8 cellular contexts compared by ENCODE assay signal in genomic region chr11:76444065-76444383, GRCh38. TPM values are rescaled to one million over a fixed set of nuclear protein-coding genes. Genes with fewer than 3 reads are reported as not detected.
DNase-seq lines count a peak whose midpoint lies in the region; ATAC-seq, FAIRE-seq and TF ChIP-seq lines count a peak whose summit lies in the region.

No MANE protein-coding gene starts in this region.

- H3K36me3 Mint-ChIP-seq in activated CD8-positive, alpha-beta memory T cell treated with anti-CD3 and anti-CD28 coated beads, Interleukin-2, amount 10 ng/mL, durations not matched to agents 7 days and 5 days: peaks cover 24% of the 10 kb centered on the region

- peak overlapping the region; percentile 74 for H3K4me2 ChIP-seq in HepG2 (ENCODE audit: low read depth, low read length)

- H3K9me3 Mint-ChIP-seq in activated CD8-positive, alpha-beta memory T cell treated with anti-CD3 and anti-CD28 coated beads, Interleukin-2, amount 10 ng/mL, durations not matched to agents 7 days and 5 days (ENCODE audit: low read depth): no peaks in the 10 kb centered on the region

- in situ Hi-C loops in HepG2 (cut with HindIII; ENCODE audit: extremely low pct_ligation_motif_present, low pct_unique_long_range_greater_than_20kb): no loop called here

- H3K27me3 ChIP-seq in adrenal gland (no peaks in the 10 kb centered on the region), HepG2 (ENCODE audit: control insufficient read depth in 1 of 2, insufficient read depth in 2 of 2, low read length in 2 of 2) (no peaks in the 10 kb centered on the region; a peak in 1 of 5 replicates), thymus (ENCODE audit: control insufficient read depth, insufficient read depth) (no peaks in the 10 kb centered on the region)

- no peak for TF ChIP-seq CTCF in adrenal gland (IDR thresholded peaks at IDR 0.05)
- TF ChIP-seq CTCF in HepG2 (CRISPR knock-in tag; IDR thresholded peaks at IDR 0.05): no peak

- H3K27ac Mint-ChIP-seq in activated CD8-positive, alpha-beta memory T cell treated with anti-CD3 and anti-CD28 coated beads, Interleukin-2, amount 10 ng/mL, durations not matched to agents 7 days and 5 days: peak overlapping the region; percentile 89

- WGBS in adrenal gland, 4 donors: 0 to 2% (median 0%) methylated on average over 10 of the region's 10 CpGs
- WGBS in HepG2 (ENCODE audit: low lambda C conversion rate): 0% methylated on average over 10 of the region's 10 CpGs
- WGBS in thymus: under 1% methylated on average over 10 of the region's 10 CpGs

- CTCF ChIA-PET in activated CD8-positive, alpha-beta memory T cell treated with anti-CD3 and anti-CD28 coated beads, Interleukin-2, amount 10 ng/mL, durations not matched to agents 7 days and 5 days (lab: Charles Lee): interaction anchor here (3.0 kb wide), 1 partner anchor 237 kb away, joined by 8 read pairs; no protein-coding TSS in a partner anchor
- CTCF ChIA-PET in HepG2 (lab: Yijun Ruan, JAX; ENCODE audit: low intra/inter-chr PET ratio, low total read pairs): no interaction called here

- no peak for FAIRE-seq in HepG2 (lab: Jason Lieb, UNC)

- peak overlapping the region; percentile 85 to 97 (median 91) for H3K27ac ChIP-seq in adrenal gland
- H3K27ac ChIP-seq in HepG2 (ENCODE audit: extremely low read length, insufficient read depth, low read length): peak overlapping the region; percentile 92
- peak overlapping the region; percentile 87 for H3K27ac ChIP-seq in thymus (ENCODE audit: low read depth)

- TSS peak; percentile 87 for BruUV-seq in HepG2 (replicated peaks; lab: Mats Ljungman, UMichigan)

- TF ChIP-seq POLR2A in adrenal gland (IDR thresholded peaks at IDR 0.05) (no peak), HepG2 (IDR thresholded peaks at IDR 0.05; ENCODE audit: insufficient read depth in 1 of 2, low read depth in 2 of 2, low read length in 2 of 2) (no peak)

- H3K27me3 Mint-ChIP-seq in activated CD8-positive, alpha-beta memory T cell treated with anti-CD3 and anti-CD28 coated beads, Interleukin-2, amount 10 ng/mL, durations not matched to agents 7 days and 5 days: no peaks in the 10 kb centered on the region

- H3K36me3 ChIP-seq in adrenal gland (replicated peaks in 1 of 2) (peaks cover 0 to 8% of the 10 kb centered on the region in 2 donors), HepG2 (replicated peaks in 1 of 2; ENCODE audit: control insufficient read depth in 1 of 2, insufficient read depth in 2 of 2, low read length in 2 of 2) (peaks cover 2 to 6% of the 10 kb centered on the region in 2 experiments; a peak in 2 of 5 replicates), thymus (ENCODE audit: control insufficient read depth, insufficient read depth) (no peaks in the 10 kb centered on the region)

- peak overlapping the region; percentile 50 to 97 (median 78) for H3K4me3 ChIP-seq in adrenal gland
- peak overlapping the region; percentile 78 to 93 (median 92) for H3K4me3 ChIP-seq in HepG2 (replicated peaks in 1 of 3; ENCODE audit: insufficient read depth in 1 of 3, low read depth in 2 of 3, low read length in 3 of 3)
- H3K4me3 ChIP-seq in thymus (ENCODE audit: low read length): peak overlapping the region; percentile 93

- no peak for TF ChIP-seq RAD21 in HepG2 (CRISPR knock-in tag; IDR thresholded peaks at IDR 0.05)

- POLR2A ChIA-PET in HepG2 (lab: Yijun Ruan, JAX): interaction anchor here (1.0 kb wide), 1 partner anchor 52 kb away, joined by 4 read pairs; no protein-coding TSS in a partner anchor

- no peak for DNase-seq in activated CD8-positive, alpha-beta memory T cell treated with anti-CD3 and anti-CD28 coated beads, Interleukin-2, amount 10 ng/mL, durations not matched to agents 7 days and 5 days
- DNase-seq in activated CD8-positive, alpha-beta memory T cell treated with anti-CD3 and anti-CD28 coated beads for 24 hours: no peak
- no peak for DNase-seq in adrenal gland
- DNase-seq in HepG2 (ENCODE audit: low spot score): no peak
- no peak for DNase-seq in NCI-H226
- no peak for DNase-seq in pons (ENCODE audit: low spot score)
- no peak for DNase-seq in ureter (ENCODE audit: low spot score)

- peaks cover 52% of the 10 kb centered on the region for H3K79me2 ChIP-seq in HepG2 (ENCODE audit: insufficient read depth, low read length)

- H3K9ac ChIP-seq in HepG2 (ENCODE audit: insufficient read depth, low read depth, low read length): peak overlapping the region; percentile 97

- H4K20me1 ChIP-seq in HepG2 (ENCODE audit: insufficient read depth, low read length): peaks cover 11% of the 10 kb centered on the region; the same call in 1 of the 2 replicates

- intact Hi-C loops in adrenal gland (cut with DNase I) (loop anchor here in 1 of 2 donors (10.0 kb wide), 1 partner anchor 229 kb away; no protein-coding TSS in a partner anchor), HepG2 (cut with micrococcal nuclease; ENCODE audit: unreplicated experiment) (loop anchor here (2.0 kb wide), 1 partner anchor 63 kb away; the partner anchor contains the start of genes GVQW3 and THAP12)

- TF ChIP-seq EP300 in HepG2 (IDR thresholded peaks at IDR 0.05; ENCODE audit: low read depth in 2 of 2, low read length in 2 of 2) (no peak), HepG2 (CRISPR knock-in tag; IDR thresholded peaks at IDR 0.05; ENCODE audit: borderline replicate concordance) (no peak)

- H3K4me1 ChIP-seq in adrenal gland (replicated peaks in 1 of 2): peaks cover 11 to 21% of the 10 kb centered on the region in 2 donors
- H3K4me1 ChIP-seq in HepG2 (ENCODE audit: insufficient read depth, low read length): peaks cover 23% of the 10 kb centered on the region
- H3K4me1 ChIP-seq in thymus (ENCODE audit: control insufficient read depth, insufficient read depth, low read length): peaks cover 12% of the 10 kb centered on the region

- peak overlapping the region; percentile 85 for H3K4me3 Mint-ChIP-seq in activated CD8-positive, alpha-beta memory T cell treated with anti-CD3 and anti-CD28 coated beads, Interleukin-2, amount 10 ng/mL, durations not matched to agents 7 days and 5 days

- H2AFZ ChIP-seq in HepG2 (ENCODE audit: low read length): peak overlapping the region; percentile 85

- ATAC-seq in activated CD8-positive, alpha-beta memory T cell treated with anti-CD3 and anti-CD28 coated beads, Interleukin-2, amount 10 ng/mL, durations not matched to agents 7 days and 5 days: no peak
- no peak for ATAC-seq in HepG2

- H3K9me3 ChIP-seq in adrenal gland (replicated peaks in 1 of 3) (no peaks in the 10 kb centered on the region), HepG2 (ENCODE audit: low read length) (no peaks in the 10 kb centered on the region), thymus (ENCODE audit: control insufficient read depth) (no peaks in the 10 kb centered on the region)

- peaks cover 29% of the 10 kb centered on the region for H3K4me1 Mint-ChIP-seq in activated CD8-positive, alpha-beta memory T cell treated with anti-CD3 and anti-CD28 coated beads, Interleukin-2, amount 10 ng/mL, durations not matched to agents 7 days and 5 days

TF ChIP-seq in HepG2, 621 proteins besides CTCF, POLR2A, EP300 and RAD21 (continues in another document):
- TF ChIP-seq ZNF570 (CRISPR knock-in tag; IDR thresholded peaks at IDR 0.05; ENCODE audit: borderline replicate concordance): 0 out of 2 replicates have a peak, but pooled peaks have one; percentile 28
- TF ChIP-seq ZNF775 (CRISPR knock-in tag; IDR thresholded peaks at IDR 0.05; ENCODE audit: borderline replicate concordance): 0 out of 2 replicates have a peak, but pooled peaks have one; percentile 5
- no peak for TF ChIP-seq ELK4 (CRISPR knock-in tag; IDR thresholded peaks at IDR 0.05; ENCODE audit: borderline replicate concordance)
- peak; percentile 76; the same call in 1 of the 2 replicates for TF ChIP-seq CHD2 (IDR thresholded peaks at IDR 0.05; ENCODE audit: low read depth, low read length)
- 0 out of 2 replicates have a peak, but pooled peaks have one; percentile 58 for TF ChIP-seq ZNF589 (CRISPR knock-in tag; conservative IDR thresholded peaks at IDR 0.05)
- no peak for TF ChIP-seq AKAP8 (CRISPR knock-in tag; IDR thresholded peaks at IDR 0.05)

RNA-seq across cellular contexts. Expression of gene EMSY, which starts 0.8 kb away (rescaled TPM):
- 10 to 100 TPM; 34.9 to 42.0 TPM for total RNA-seq in activated CD8-positive, alpha-beta memory T cell treated with anti-CD3 and anti-CD28 coated beads, Interleukin-2, amount 10 ng/mL, durations not matched to agents 7 days and 5 days
- 10 to 100 TPM; 13.3 to 48.0 (median 17.4) TPM for total RNA-seq in adrenal gland
- polyA plus RNA-seq in adrenal gland: 10 to 100 TPM in 1 of 3 donors, 1 to 10 TPM in 2; 7.0 to 16.7 (median 7.2) TPM
- 10.6 and 11.6 TPM in 2 replicates for total RNA-seq in HepG2 (2016; rRNA removed; fragmentation: Illumina TruSeq; extraction: Trizol)
- total RNA-seq in HepG2 (2016; cell fraction: cytosol; rRNA removed; fragmentation: Illumina TruSeq; extraction: Trizol; ENCODE audit: low read depth): 10.9 and 11.4 TPM in 2 replicates
- 9.9 and 11.7 TPM in 2 replicates for total RNA-seq in HepG2 (2016; cell fraction: insoluble cytoplasmic fraction; rRNA removed; fragmentation: Illumina TruSeq; extraction: Trizol)
- total RNA-seq in HepG2 (2016; cell fraction: membrane; rRNA removed; fragmentation: Illumina TruSeq; extraction: Trizol): 6.4 and 6.7 TPM in 2 replicates
- total RNA-seq in HepG2 (2016; cell fraction: nucleus; rRNA removed; fragmentation: Illumina TruSeq; extraction: Trizol): 30.0 and 30.3 TPM in 2 replicates
- polyA plus RNA-seq in HepG2 (2011; rRNA removed): 16.6 and 18.5 TPM in 2 replicates
- polyA plus RNA-seq in HepG2 (2011; cell fraction: cytosol; rRNA removed): 8.0 and 8.3 TPM in 2 replicates
- polyA plus RNA-seq in HepG2 (2011; cell fraction: nucleus; rRNA removed): 22.2 and 33.5 TPM in 2 replicates
- 8.1 and 12.0 TPM in 2 replicates for polyA plus RNA-seq in HepG2 (2012)
- polyA plus RNA-seq in HepG2 (2016; cell fraction: cytosol; fragmentation: Illumina TruSeq; extraction: Trizol; ENCODE audit: low read depth): 0.51 and 0.80 TPM in 2 replicates
- polyA plus RNA-seq in HepG2 (2016; cell fraction: insoluble cytoplasmic fraction; fragmentation: Illumina TruSeq; extraction: Trizol; ENCODE audit: low read depth): 10.5 and 12.2 TPM in 2 replicates
- polyA plus RNA-seq in HepG2 (2016; cell fraction: membrane; fragmentation: Illumina TruSeq; extraction: Trizol; ENCODE audit: low read depth): 1.2 and 1.9 TPM in 2 replicates
- 22.0 and 24.6 TPM in 2 replicates for polyA plus RNA-seq in HepG2 (2016; cell fraction: nucleus; fragmentation: Illumina TruSeq; extraction: Trizol; ENCODE audit: insufficient read depth, low read depth)
- 25.3 and 56.5 TPM in 2 replicates for polyA minus RNA-seq in HepG2 (2011; rRNA and poly(A)+ RNA removed; ENCODE audit: low replicate concordance)
- polyA minus RNA-seq in HepG2 (2011; cell fraction: cytosol; rRNA and poly(A)+ RNA removed): 7.3 and 8.1 TPM in 2 replicates
- polyA minus RNA-seq in HepG2 (2011; cell fraction: nucleus; rRNA and poly(A)+ RNA removed): 74.8 and 84.5 TPM in 2 replicates
- 9.3 TPM for polyA plus RNA-seq in thymus
- 26.9 TPM for total RNA-seq in ureter
